In genomic region chr20:25275813-25276532, GRCh38 we compare ENCODE assay signal across 13 cellular contexts. TPM values are rescaled to one million over a fixed set of nuclear protein-coding genes. Genes with fewer than 3 reads are reported as not detected.
DNase-seq lines count a peak whose midpoint lies in the region; ATAC-seq and TF ChIP-seq lines count a peak whose summit lies in the region.
"Had no signal": no experiment of that assay in that cellular context is flagged by ENCODE, and none has a peak within 500 bp of the region (broad histone marks: within the 10 kb centered on the region; RNA-seq: fewer than 3 reads in every experiment).

No MANE protein-coding gene starts in this region.

- no peak for TF ChIP-seq CTCF in RWPE2 (IDR thresholded peaks at IDR 0.05; ENCODE audit: poor library complexity, severe bottlenecking)
- no peak for TF ChIP-seq CTCF in left ventricle myocardium inferior (IDR thresholded peaks at IDR 0.05; ENCODE audit: borderline replicate concordance)

- peaks cover 19% of the 10 kb centered on the region for H3K36me3 ChIP-seq in H7 (replicated peaks; ENCODE audit: control insufficient read depth, insufficient read depth, low read length)
- peaks cover 83% of the 10 kb centered on the region for H3K36me3 ChIP-seq in RWPE2 (ENCODE audit: low read depth)
- peaks cover 95% of the 10 kb centered on the region for H3K36me3 ChIP-seq in left ventricle myocardium inferior

- ATAC-seq in RWPE2 (ENCODE audit: low read depth): no peak
- ATAC-seq: activated CD8-positive, alpha-beta memory T cell treated with anti-CD3 and anti-CD28 coated beads, Interleukin-2, amount 10 ng/mL, durations not matched to agents 7 days and 5 days had no signal

- H3K27me3 ChIP-seq in H7 (ENCODE audit: control insufficient read depth, insufficient read depth, low read length): no peaks in the 10 kb centered on the region
- H3K27me3 ChIP-seq in RWPE2 (ENCODE audit: insufficient read depth, poor library complexity, severe bottlenecking): no peaks in the 10 kb centered on the region
- no peaks in the 10 kb centered on the region for H3K27me3 ChIP-seq in left ventricle myocardium inferior (ENCODE audit: low read depth)
- H3K27me3 ChIP-seq: BLaER1 had no signal

- intact Hi-C loops in left ventricle myocardium inferior (cut with micrococcal nuclease) (no loop called here), posterior vena cava (cut with DNase I) (no loop called here)

- DNase-seq in H7 (peak; percentile 45), RWPE2 (ENCODE audit: low spot score) (peak; percentile 60), left ventricle myocardium inferior (peak; percentile 14), posterior vena cava (ENCODE audit: low spot score) (peak; percentile 80), NCI-H2107 (lab: John Stamatoyannopoulos, UW) (no peak), NCI-H2227 (lab: John Stamatoyannopoulos, UW; ENCODE audit: unreplicated experiment) (no peak), NCI-H1417 treated with DMSO at 0.1 percent for 48 hours (lab: John Stamatoyannopoulos, UW) (no peak)
- DNase-seq: activated CD8-positive, alpha-beta memory T cell treated with anti-CD3 and anti-CD28 coated beads, Interleukin-2, amount 10 ng/mL, durations not matched to agents 7 days and 5 days; GOT3; NCI-H2171 treated with DMSO at 0.1 percent for 48 hours; SK-N-SH had no signal

- H3K9me3 ChIP-seq in RWPE2 (ENCODE audit: severe bottlenecking) (no peaks in the 10 kb centered on the region), left ventricle myocardium inferior (replicated peaks) (no peaks in the 10 kb centered on the region)
- H3K9me3 ChIP-seq: BLaER1, SK-N-SH had no signal

- H3K4me3 ChIP-seq in H7 (ENCODE audit: insufficient read depth, low read depth, low read length) (no peak overlapping the region), RWPE2 (ENCODE audit: severe bottlenecking) (no peak overlapping the region), left ventricle myocardium inferior (no peak overlapping the region)
- H3K4me3 ChIP-seq: BLaER1, coronary artery had no signal

- H3K4me1 ChIP-seq in RWPE2 (ENCODE audit: insufficient read depth, poor library complexity, severe bottlenecking) (no peaks in the 10 kb centered on the region), left ventricle myocardium inferior (peaks cover 91% of the 10 kb centered on the region)

- no peak overlapping the region for H3K27ac ChIP-seq in RWPE2 (ENCODE audit: poor library complexity, severe bottlenecking)
- peak overlapping the region; percentile 87 for H3K27ac ChIP-seq in left ventricle myocardium inferior (replicated peaks)
- H3K27ac ChIP-seq: BLaER1, coronary artery had no signal

RNA-seq across cellular contexts. Expression of gene PYGB, which starts 28.1 kb away (rescaled TPM):
- 52.0 and 57.1 TPM in 2 replicates for total RNA-seq in H7 (2014; rRNA removed; shearing (Covaris generic))
- total RNA-seq in left ventricle myocardium inferior: 218 TPM
- 100 to 1,000 TPM; 132 to 155 TPM for total RNA-seq in posterior vena cava

Comparison
In these comparisons a context has a peak if more than half of its experiments do, and no peak if none do; other contexts are left out.
1. DNase-seq: peak in H7 (single experiment), RWPE2 (single experiment), left ventricle myocardium inferior (single experiment) and posterior vena cava (single experiment); none in NCI-H2107 (single experiment), NCI-H2227 (single experiment) and NCI-H1417 treated with DMSO at 0.1 percent for 48 hours (single experiment).